In the genomic region with DNA sequence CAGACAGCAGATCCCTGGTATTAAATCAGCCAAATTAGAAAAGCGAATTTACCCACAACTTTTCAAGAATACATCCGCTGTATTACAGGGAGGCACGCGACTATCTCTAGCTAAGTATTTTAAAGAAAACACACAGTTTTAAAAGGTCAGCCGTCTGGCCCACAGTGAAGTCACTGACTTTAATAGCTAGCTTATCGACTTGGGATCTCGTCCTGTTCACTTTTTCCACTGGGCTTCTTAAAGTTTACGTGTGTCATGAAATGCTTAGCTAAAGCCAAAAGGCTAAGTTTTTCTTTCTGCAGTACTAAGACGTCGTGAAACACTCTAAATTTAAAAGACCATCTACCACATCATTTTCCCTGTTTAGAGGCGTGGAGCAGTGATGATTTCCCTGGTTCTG, we compare ENCODE assay signal across 11 cellular contexts. TPM values are rescaled to one million over a fixed set of nuclear protein-coding genes. Genes with fewer than 3 reads are reported as not detected.
DNase-seq lines count a peak whose midpoint lies in the region; ATAC-seq, FAIRE-seq and TF ChIP-seq lines count a peak whose summit lies in the region.
"Had no signal": no experiment of that assay in that cellular context is flagged by ENCODE, and none has a peak within 500 bp of the region (broad histone marks: within the 10 kb centered on the region; RNA-seq: fewer than 3 reads in every experiment).

No MANE protein-coding gene starts in this region.

- in situ Hi-C loops in GM12878 (cut with MboI): no loop called here

- H3K4me1 ChIP-seq in GM12878 (ENCODE audit: control insufficient read depth, insufficient read depth, low read length): peaks cover 32% of the 10 kb centered on the region
- H3K4me1 ChIP-seq in parathyroid adenoma: no peaks in the 10 kb centered on the region

- POLR2A ChIA-PET in GM12878 (lab: Charles Lee) (interaction anchor here (0.7 kb wide), 1 partner anchor 171 kb away, joined by 3 read pairs; no protein-coding TSS in a partner anchor), RWPE1 (lab: Yijun Ruan, JAX; ENCODE audit: low non-redundant PET) (no interaction called here)

- DNase-seq in EH (ENCODE audit: low read depth) (peak; percentile 95), RPMI7951 (ENCODE audit: low read depth) (peak; percentile 90), GM12878 (ENCODE audit: low read depth, low spot score) (no peak), caudate nucleus (lab: John Stamatoyannopoulos, UW) (no peak), glomerular visceral epithelial cell (ENCODE audit: extremely low spot score) (no peak), RWPE1 (ENCODE audit: low spot score) (no peak), NCI-H774 (lab: John Stamatoyannopoulos, UW) (no peak)
- DNase-seq: cortex of kidney, mesendoderm, SJCRH30 had no signal

- intact Hi-C loops in GM12878 (cut with micrococcal nuclease; ENCODE audit: unreplicated experiment): loop anchor here (5.0 to 10.0 kb wide), 2 partner anchors 186 to 531 kb away; no protein-coding TSS in a partner anchor

- peaks cover 8% of the 10 kb centered on the region; the same call in 1 of the 2 replicates for H3K79me2 ChIP-seq in GM12878 (ENCODE audit: control insufficient read depth, insufficient read depth, low read length)
- peaks cover 20% of the 10 kb centered on the region for H3K79me2 ChIP-seq in parathyroid adenoma

- H3K9me3 ChIP-seq in GM12878 (replicated peaks; ENCODE audit: control insufficient read depth, insufficient read depth, low read length) (no peaks in the 10 kb centered on the region; the same call in 2 of the 3 replicates), parathyroid adenoma (ENCODE audit: control insufficient read depth, low read length) (no peaks in the 10 kb centered on the region)
- H3K9me3 ChIP-seq: SJCRH30 had no signal

- no peaks in the 10 kb centered on the region for H3K36me3 ChIP-seq in GM12878 (ENCODE audit: control insufficient read depth in 2 of 2, insufficient read depth in 2 of 2, low read length in 1 of 2)
- no peaks in the 10 kb centered on the region for H3K36me3 ChIP-seq in parathyroid adenoma (ENCODE audit: control insufficient read depth, insufficient read depth, low read length)
- H3K36me3 ChIP-seq: SJCRH30 had no signal

- 94% methylated on average over 11 of the region's 11 CpGs for WGBS in GM12878 (ENCODE audit: insufficient coverage, insufficient replicate concordance, low lambda C conversion rate, missing lambda C conversion rate)

- no peak for TF ChIP-seq EP300 in GM12878 (IDR thresholded peaks at IDR 0.05; ENCODE audit: borderline replicate concordance in 1 of 2, control insufficient read depth in 1 of 2, low read depth in 2 of 2, low read length in 2 of 2)

- H3K9ac ChIP-seq in GM12878 (ENCODE audit: control insufficient read depth, insufficient read depth, low read length) (0 out of 2 replicates have a peak overlapping the region, but pooled peaks have one; percentile 44), parathyroid adenoma (no peak overlapping the region)

- no peaks in the 10 kb centered on the region for H4K20me1 ChIP-seq in GM12878 (ENCODE audit: control insufficient read depth, insufficient read depth)

- H2AFZ ChIP-seq in GM12878 (ENCODE audit: control insufficient read depth, low read depth, low read length): no peak overlapping the region
- H2AFZ ChIP-seq in parathyroid adenoma: no peak overlapping the region

- CTCF ChIA-PET in GM12878 (lab: Yijun Ruan, JAX) (interaction anchor here (0.9 to 1.3 kb wide), 4 partner anchors 9 to 219 kb away, joined by 3 to 5 read pairs (median 4); no protein-coding TSS in a partner anchor), RWPE1 (lab: Yijun Ruan, JAX) (no interaction called here)

- no peak for TF ChIP-seq CTCF in GM12878 (IDR thresholded peaks at IDR 0.05 in 2 of 3, conservative IDR thresholded peaks at IDR 0.05 in 1 of 3; ENCODE audit: control insufficient read depth in 2 of 3, extremely low read depth in 1 of 3, insufficient read depth in 1 of 3, low read depth in 3 of 3, low read length in 3 of 3)
- no peak for TF ChIP-seq CTCF in parathyroid adenoma (IDR thresholded peaks at IDR 0.05)
- TF ChIP-seq CTCF in RWPE1 (conservative IDR thresholded peaks at IDR 0.05; ENCODE audit: low read depth): no peak

- ATAC-seq in GM12878: no peak

- no peak for FAIRE-seq in GM12878 (lab: Jason Lieb, UNC)

- RAD21 ChIA-PET in GM12878 (lab: Charles Lee; ENCODE audit: unreplicated experiment): interaction anchor here (1.2 to 2.8 kb wide), 3 partner anchors 9 to 34 kb away, joined by 5 to 15 read pairs (median 10); no protein-coding TSS in a partner anchor

- TF ChIP-seq POLR2A in GM12878 (IDR thresholded peaks at IDR 0.05; ENCODE audit: low read depth, low read length): no peak

- H3K4me3 ChIP-seq in GM12878 (0 out of 2 replicates have a peak overlapping the region, but pooled peaks have one; percentile 9), parathyroid adenoma (ENCODE audit: low read depth, low read length) (no peak overlapping the region)
- H3K4me3 ChIP-seq: SJCRH30 had no signal

- no peak for TF ChIP-seq RAD21 in GM12878 (IDR thresholded peaks at IDR 0.05; ENCODE audit: insufficient read depth, low read depth, low read length)

- SMC1A ChIA-PET in GM12878 (lab: Charles Lee; ENCODE audit: uncharacterized antibody, unreplicated experiment): interaction anchor here (0.8 to 2.3 kb wide), 9 partner anchors 10 to 98 kb away, joined by 3 to 12 read pairs (median 6); no protein-coding TSS in a partner anchor

- H3K27ac ChIP-seq in GM12878 (ENCODE audit: control insufficient read depth, insufficient read depth) (peak overlapping the region; percentile 73; the same call in 1 of the 2 replicates), parathyroid adenoma (no peak overlapping the region), caudate nucleus (ENCODE audit: low read depth, low read length) (no peak overlapping the region), RWPE1 (no peak overlapping the region)
- H3K27ac ChIP-seq: SJCRH30 had no signal

- H3K4me2 ChIP-seq in GM12878 (ENCODE audit: control insufficient read depth, insufficient read depth) (peak overlapping the region; percentile 97), parathyroid adenoma (ENCODE audit: low read length) (peak overlapping the region; percentile 21)

- BruUV-seq in GM12878 (replicated peaks; lab: Mats Ljungman, UMichigan): no TSS peak

- H3K27me3 ChIP-seq in GM12878 (replicated peaks in 1 of 2; ENCODE audit: control insufficient read depth in 2 of 2, insufficient read depth in 2 of 2, low read length in 1 of 2) (no peaks in the 10 kb centered on the region), parathyroid adenoma (ENCODE audit: control insufficient read depth, insufficient read depth, low read length) (no peaks in the 10 kb centered on the region)
- H3K27me3 ChIP-seq: SJCRH30 had no signal

TF ChIP-seq in GM12878, 131 proteins besides CTCF, POLR2A, EP300 and RAD21:
- TF ChIP-seq, protein P1, sequence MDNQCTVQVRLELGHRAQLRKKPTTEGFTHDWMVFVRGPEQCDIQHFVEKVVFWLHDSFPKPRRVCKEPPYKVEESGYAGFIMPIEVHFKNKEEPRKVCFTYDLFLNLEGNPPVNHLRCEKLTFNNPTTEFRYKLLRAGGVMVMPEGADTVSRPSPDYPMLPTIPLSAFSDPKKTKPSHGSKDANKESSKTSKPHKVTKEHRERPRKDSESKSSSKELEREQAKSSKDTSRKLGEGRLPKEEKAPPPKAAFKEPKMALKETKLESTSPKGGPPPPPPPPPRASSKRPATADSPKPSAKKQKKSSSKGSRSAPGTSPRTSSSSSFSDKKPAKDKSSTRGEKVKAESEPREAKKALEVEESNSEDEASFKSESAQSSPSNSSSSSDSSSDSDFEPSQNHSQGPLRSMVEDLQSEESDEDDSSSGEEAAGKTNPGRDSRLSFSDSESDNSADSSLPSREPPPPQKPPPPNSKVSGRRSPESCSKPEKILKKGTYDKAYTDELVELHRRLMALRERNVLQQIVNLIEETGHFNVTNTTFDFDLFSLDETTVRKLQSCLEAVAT (IDR thresholded peaks at IDR 0.05): peak; percentile 54; the same call in 1 of the 2 replicates
- TF ChIP-seq BRCA1 (IDR thresholded peaks at IDR 0.05; ENCODE audit: low read depth, low read length): no peak

RNA-seq across cellular contexts. Expression of a gene that starts 27.2 kb away (rescaled TPM):
- total RNA-seq in RPMI7951 (2014; rRNA removed; shearing (Covaris generic)): 51.9 and 56.7 TPM in 2 replicates
- total RNA-seq in GM12878 (2013; cell fraction: nucleolus; rRNA removed): 4.9 and 5.9 TPM in 2 replicates
- total RNA-seq in GM12878 (2014; rRNA removed) (10.5 and 11.8 TPM in 2 replicates), GM12878 (2014; rRNA removed; fragmentation: Illumina TruSeq; extraction: Trizol) (5.8 and 6.5 TPM in 2 replicates), GM12878 (2021) (11.2 and 12.5 TPM in 2 replicates)
- polyA plus RNA-seq in GM12878 (2011; ENCODE audit: low read depth): 12.4 TPM
- polyA plus RNA-seq in GM12878 (2011; rRNA removed) (12.3 and 16.4 TPM in 2 replicates), GM12878 (2014; fragmentation: Illumina TruSeq; extraction: Trizol) (11.4 and 15.6 TPM in 2 replicates), GM12878 (2014; fragmentation: Nextera tagmentation; extraction: Ambion mirVana) (1 to 10 TPM in 1 of 2 experiments, under 1 TPM in 1; 0.84 to 2.5 TPM), GM12878 (2014; rRNA removed) (7.2 and 9.7 TPM in 2 replicates), GM12878 (2016; fragmentation: Nextera tagmentation; extraction: Ambion mirVana) (1 to 10 TPM; 4.5 to 5.2 TPM)
- 17.1 and 18.0 TPM in 2 replicates for polyA plus RNA-seq in GM12878 (2011; cell fraction: cytosol; rRNA removed)
- 52.5 and 61.5 TPM in 2 replicates for polyA plus RNA-seq in GM12878 (2011; cell fraction: nucleus; rRNA removed)
- polyA plus RNA-seq in GM12878 (2012): 8.3 and 10.2 TPM in 2 replicates
- polyA minus RNA-seq in GM12878 (2011; rRNA and poly(A)+ RNA removed): 44.8 and 51.0 TPM in 2 replicates
- polyA minus RNA-seq in GM12878 (2011; cell fraction: cytosol; rRNA and poly(A)+ RNA removed): 13.2 and 15.9 TPM in 2 replicates
- 33.5 and 46.4 TPM in 2 replicates for polyA minus RNA-seq in GM12878 (2011; cell fraction: nucleus; rRNA and poly(A)+ RNA removed)

Comparison
In these comparisons a context has a peak if more than half of its experiments do, and no peak if none do; other contexts are left out.
1. DNase-seq: peak in EH (single experiment) and RPMI7951 (single experiment); none in GM12878 (single experiment), caudate nucleus (0 of 61), glomerular visceral epithelial cell (single experiment), RWPE1 (single experiment) and NCI-H774 (single experiment).